18 cellular contexts compared by ENCODE assay signal in genomic region chr13:93861818-93862217, GRCh38.
DNase-seq lines count a peak whose midpoint lies in the region; ATAC-seq, FAIRE-seq and TF ChIP-seq lines count a peak whose summit lies in the region.
"Had no signal": no experiment of that assay in that cellular context is flagged by ENCODE, and none has a peak within 500 bp of the region (broad histone marks: within the 10 kb centered on the region; RNA-seq: fewer than 3 reads in every experiment).

No MANE protein-coding gene starts in this region.

- FAIRE-seq in HTR-8/SVneo (lab: Jason Lieb, UNC) = peak; percentile 28

- H3K27me3 Mint-ChIP-seq in activated T-helper 17 cell treated with anti-CD3 and anti-CD28 coated beads, Interleukin-2, amount 50 U/mL, for 72 hours = peaks cover 11% of the 10 kb centered on the region

- POLR2A ChIA-PET in AG04449 (lab: Yijun Ruan, JAX) = no interaction called here

- H3K4me1 Mint-ChIP-seq in activated T-helper 17 cell treated with anti-CD3 and anti-CD28 coated beads, Interleukin-2, amount 50 U/mL, for 72 hours = no peaks in the 10 kb centered on the region
- H3K4me1 Mint-ChIP-seq: CD14-positive monocyte had no signal

- TF ChIP-seq CTCF in AG04449 (IDR thresholded peaks at IDR 0.05; ENCODE audit: insufficient read depth, low read length, missing control alignments) = no peak
- TF ChIP-seq CTCF in coronary artery (IDR thresholded peaks at IDR 0.05) = no peak

- no peaks in the 10 kb centered on the region for H3K36me3 Mint-ChIP-seq in activated T-helper 17 cell treated with anti-CD3 and anti-CD28 coated beads, Interleukin-2, amount 50 U/mL, for 72 hours (ENCODE audit: low read depth)
- H3K36me3 Mint-ChIP-seq: CD14-positive monocyte had no signal

- H3K27ac ChIP-seq in coronary artery = peak overlapping the region in 1 of 2 donors; percentile 35
- H3K27ac ChIP-seq: neutrophil, SJCRH30, stomach had no signal

- H3K9me3 Mint-ChIP-seq in activated T-helper 17 cell treated with anti-CD3 and anti-CD28 coated beads, Interleukin-2, amount 50 U/mL, for 72 hours = no peaks in the 10 kb centered on the region

- DNase-seq in AG04449 (ENCODE audit: low read depth, low spot score) (peak; percentile 45), HTR-8/SVneo (ENCODE audit: insufficient read length, low spot score) (peak; percentile 5), coronary artery (ENCODE audit: low spot score) (no peak), left kidney (ENCODE audit: low read depth, low spot score) (peak; percentile 32), NCI-H1105 treated with DMSO at 0.1 percent for 48 hours (lab: John Stamatoyannopoulos, UW) (no peak)
- DNase-seq: activated CD4-positive, alpha-beta T cell treated with anti-CD3 and anti-CD28 coated beads for 48 hours; activated naive CD4-positive, alpha-beta T cell treated with Interleukin-2 at 50 U/mL for 16 hours; effector CD4-positive, alpha-beta T cell; Kasumi-1; NCI-H446; SJCRH30; stomach had no signal

- CTCF ChIA-PET in AG04449 (lab: Yijun Ruan, JAX) = no interaction called here

- ATAC-seq in HG02759 (IDR thresholded peaks at IDR 0.05; ENCODE audit: unreplicated experiment) (no peak), HG02938 (IDR thresholded peaks at IDR 0.05; ENCODE audit: unreplicated experiment) (no peak)
- no peak for ATAC-seq in activated T-helper 17 cell treated with anti-CD3 and anti-CD28 coated beads, Interleukin-2, amount 50 U/mL, for 72 hours (replicated peaks)
- ATAC-seq: HCT116 had no signal

- H3K27ac Mint-ChIP-seq in activated T-helper 17 cell treated with anti-CD3 and anti-CD28 coated beads, Interleukin-2, amount 50 U/mL, for 72 hours = no peak overlapping the region
- H3K27ac Mint-ChIP-seq: CD14-positive monocyte had no signal

- no peak overlapping the region for H3K4me3 Mint-ChIP-seq in activated T-helper 17 cell treated with anti-CD3 and anti-CD28 coated beads, Interleukin-2, amount 50 U/mL, for 72 hours
- H3K4me3 Mint-ChIP-seq: CD14-positive monocyte had no signal

- H3K4me3 ChIP-seq in AG04449 (ENCODE audit: low read depth, low read length) (no peak overlapping the region), coronary artery (peak overlapping the region; percentile 9)
- H3K4me3 ChIP-seq: SJCRH30, stomach had no signal

Comparison
In these comparisons a context has a peak if more than half of its experiments do, and no peak if none do; other contexts are left out.
1. DNase-seq: peak in AG04449 (single experiment), HTR-8/SVneo (single experiment) and left kidney (single experiment); none in coronary artery (single experiment) and NCI-H1105 treated with DMSO at 0.1 percent for 48 hours (single experiment).